ENCODE assay signal across 25 cellular contexts in genomic region chr12:89476889-89477288, GRCh38.
"Had no signal": no experiment of that assay in that cellular context is flagged by ENCODE, and none has a peak within 500 bp of the region (broad histone marks: within the 10 kb centered on the region; RNA-seq: fewer than 3 reads in every experiment).

No MANE protein-coding gene starts in this region.

- H3K36me3 ChIP-seq: esophagus muscularis mucosa, right atrium auricular region, stomach, suprapubic skin, tibial artery, WERI-Rb-1 had no signal

- H3K27ac ChIP-seq: esophagus muscularis mucosa, hepatocyte, right atrium auricular region, SK-N-MC, suprapubic skin, tibial artery, WERI-Rb-1 had no signal

- H3K9me3 Mint-ChIP-seq: activated CD4-positive, alpha-beta T cell treated with anti-CD3 and anti-CD28 coated beads, Interleukin-2, amount 10 ng/mL, durations not matched to agents 7 days and 5 days; activated naive CD4-positive, alpha-beta T cell treated with anti-CD3 and anti-CD28 coated beads, Interleukin-2, amount 50 U/mL, for 24 hours; activated naive CD8-positive, alpha-beta T cell treated with anti-CD3 and anti-CD28 coated beads, Interleukin-2, amount 50 U/mL, for 24 hours; activated T-helper 1 cell treated with anti-CD3 and anti-CD28 coated beads, Interleukin-12 subunit alpha, Interleukin-12 subunit beta, Interleukin-2, Interleukin-4 antibody, amounts not matched to agents 30 ng/mL and 10 ng/mL and 1 ng/mL, durations not matched to agents 14 hours and 24 hours and 36 hours; naive thymus-derived CD4-positive, alpha-beta T cell; stimulated activated memory B cell treated with anti-CD40 and anti-IgM and Interleukin-4, amounts not matched to agents 10 μg/mL and 1 μg/mL and 100 μg/mL, for 72 hours had no signal

- H3K27me3 Mint-ChIP-seq: activated CD4-positive, alpha-beta T cell treated with anti-CD3 and anti-CD28 coated beads, Interleukin-2, amount 10 ng/mL, durations not matched to agents 7 days and 5 days; activated naive CD4-positive, alpha-beta T cell treated with anti-CD3 and anti-CD28 coated beads, Interleukin-2, amount 50 U/mL, for 24 hours; activated naive CD8-positive, alpha-beta T cell treated with anti-CD3 and anti-CD28 coated beads, Interleukin-2, amount 50 U/mL, for 24 hours; naive thymus-derived CD4-positive, alpha-beta T cell; stimulated activated memory B cell treated with anti-CD40 and anti-IgM and Interleukin-4, amounts not matched to agents 10 μg/mL and 1 μg/mL and 100 μg/mL, for 72 hours had no signal

- H3K79me2 ChIP-seq: hepatocyte had no signal

- H3K27ac Mint-ChIP-seq: activated naive CD4-positive, alpha-beta T cell treated with anti-CD3 and anti-CD28 coated beads, Interleukin-2, amount 50 U/mL, for 24 hours; activated naive CD8-positive, alpha-beta T cell treated with anti-CD3 and anti-CD28 coated beads, Interleukin-2, amount 50 U/mL, for 24 hours; activated T-helper 1 cell treated with anti-CD3 and anti-CD28 coated beads, Interleukin-12 subunit alpha, Interleukin-12 subunit beta, Interleukin-2, Interleukin-4 antibody, amounts not matched to agents 30 ng/mL and 10 ng/mL and 1 ng/mL, durations not matched to agents 14 hours and 24 hours and 36 hours; stimulated activated memory B cell treated with anti-CD40 and anti-IgM and Interleukin-4, amounts not matched to agents 10 μg/mL and 1 μg/mL and 100 μg/mL, for 72 hours had no signal

- H3K4me3 Mint-ChIP-seq: activated CD4-positive, alpha-beta T cell treated with anti-CD3 and anti-CD28 coated beads, Interleukin-2, amount 10 ng/mL, durations not matched to agents 7 days and 5 days; activated naive CD4-positive, alpha-beta T cell treated with anti-CD3 and anti-CD28 coated beads, Interleukin-2, amount 50 U/mL, for 24 hours; activated naive CD8-positive, alpha-beta T cell treated with anti-CD3 and anti-CD28 coated beads, Interleukin-2, amount 50 U/mL, for 24 hours; activated T-helper 1 cell treated with anti-CD3 and anti-CD28 coated beads, Interleukin-12 subunit alpha, Interleukin-12 subunit beta, Interleukin-2, Interleukin-4 antibody, amounts not matched to agents 30 ng/mL and 10 ng/mL and 1 ng/mL, durations not matched to agents 14 hours and 24 hours and 36 hours; stimulated activated memory B cell treated with anti-CD40 and anti-IgM and Interleukin-4, amounts not matched to agents 10 μg/mL and 1 μg/mL and 100 μg/mL, for 72 hours had no signal

- H3K4me1 Mint-ChIP-seq: stimulated activated memory B cell treated with anti-CD40 and anti-IgM and Interleukin-4, amounts not matched to agents 10 μg/mL and 1 μg/mL and 100 μg/mL, for 72 hours had no signal

- H3K4me1 ChIP-seq: esophagus muscularis mucosa, suprapubic skin, tibial artery had no signal

- H2AFZ ChIP-seq: hepatocyte had no signal

- H3K4me3 ChIP-seq: esophagus muscularis mucosa, hepatocyte, right atrium auricular region, SK-N-MC, stomach, suprapubic skin, tibial artery had no signal

- ATAC-seq: activated naive CD8-positive, alpha-beta T cell treated with anti-CD3 and anti-CD28 coated beads, Interleukin-2, amount 50 U/mL, for 24 hours; left cardiac atrium; naive thymus-derived CD4-positive, alpha-beta T cell; stimulated activated memory B cell treated with anti-CD40 and anti-IgM and Interleukin-4, amounts not matched to agents 10 μg/mL and 1 μg/mL and 100 μg/mL, for 72 hours had no signal

- H3K9me3 ChIP-seq: esophagus muscularis mucosa, right atrium auricular region, stomach, suprapubic skin, tibial artery had no signal

- H3K4me2 ChIP-seq: hepatocyte had no signal

- H3K27me3 ChIP-seq: esophagus muscularis mucosa, hepatocyte, right atrium auricular region, stomach, suprapubic skin, tibial artery had no signal

- DNase-seq: activated CD4-positive, alpha-beta T cell treated with anti-CD3 and anti-CD28 coated beads, Interleukin-2, amount 10 ng/mL, durations not matched to agents 7 days and 5 days; activated CD4-positive, CD25-positive, alpha-beta regulatory T cell treated with anti-CD3 and anti-CD28 coated beads, Interleukin-2, amount 50 U/mL, for 72 hours; activated CD8-positive, alpha-beta memory T cell treated with anti-CD3 and anti-CD28 coated beads, Interleukin-2, amount 50 U/mL, for 4 hours; activated gamma-delta T cell; activated naive CD8-positive, alpha-beta T cell treated with anti-CD3 and anti-CD28 coated beads, Interleukin-2, amount 50 U/mL, for 24 hours; activated T-cell treated with anti-CD3 and anti-CD28 coated beads, Interleukin-2, amount 50 U/mL, for 1 hour; amygdala; central memory CD4-positive, alpha-beta T cell; glutamatergic neuron; left cardiac atrium; midbrain; naive thymus-derived CD4-positive, alpha-beta T cell; stimulated activated CD4-positive, alpha-beta T cell treated with anti-CD3 and anti-CD28 coated beads, Interleukin-4, amount 100 ng/mL, for 24 hours; stomach; T1000; tibial artery; WERI-Rb-1 had no signal

- H3K36me3 Mint-ChIP-seq: activated naive CD4-positive, alpha-beta T cell treated with anti-CD3 and anti-CD28 coated beads, Interleukin-2, amount 50 U/mL, for 24 hours had no signal
